17 cellular contexts compared by ENCODE assay signal in genomic region chr2:239874636-239875356, GRCh38.
"Had no signal": no experiment of that assay in that cellular context is flagged by ENCODE, and none has a peak within 500 bp of the region (broad histone marks: within the 10 kb centered on the region; RNA-seq: fewer than 3 reads in every experiment).

No MANE protein-coding gene starts in this region.

- H3K9me3 Mint-ChIP-seq: activated naive CD4-positive, alpha-beta T cell treated with anti-CD3 and anti-CD28 coated beads, Interleukin-2, amount 50 U/mL, for 24 hours; neural crest cell; stimulated activated effector memory CD8-positive, alpha-beta T cell treated with anti-CD3 and anti-CD28 coated beads, Interleukin-12 subunit alpha, Interleukin-12 subunit beta, amount 100 ng/mL, for 72 hours had no signal

- DNase-seq: activated CD4-positive, alpha-beta T cell treated with anti-CD3 and anti-CD28 coated beads for 48 hours; activated effector memory CD4-positive, alpha-beta T cell treated with Interleukin-2 at 50 U/mL for 16 hours; amniotic stem cell; body of pancreas; central memory CD4-positive, alpha-beta T cell; cortex of kidney; effector CD8-positive, alpha-beta T cell; foreskin keratinocyte; mammary epithelial cell; ovary; SJCRH30; stimulated activated CD4-positive, alpha-beta T cell treated with anti-CD3 and anti-CD28 coated beads, Interleukin-12 subunit alpha, Interleukin-12 subunit beta, amount 100 ng/mL, for 4 hours; T-helper 17 cell had no signal

- H3K27me3 ChIP-seq: body of pancreas, foreskin keratinocyte, ovary had no signal

- H3K27ac Mint-ChIP-seq: activated naive CD4-positive, alpha-beta T cell treated with anti-CD3 and anti-CD28 coated beads, Interleukin-2, amount 50 U/mL, for 24 hours; stimulated activated effector memory CD8-positive, alpha-beta T cell treated with anti-CD3 and anti-CD28 coated beads, Interleukin-12 subunit alpha, Interleukin-12 subunit beta, amount 100 ng/mL, for 72 hours; T-helper 17 cell had no signal

- H3K4me3 ChIP-seq: body of pancreas, ovary, SJCRH30, tibial artery had no signal

- H3K4me1 Mint-ChIP-seq: activated naive CD4-positive, alpha-beta T cell treated with anti-CD3 and anti-CD28 coated beads, Interleukin-2, amount 50 U/mL, for 24 hours; stimulated activated effector memory CD8-positive, alpha-beta T cell treated with anti-CD3 and anti-CD28 coated beads, Interleukin-12 subunit alpha, Interleukin-12 subunit beta, amount 100 ng/mL, for 72 hours had no signal

- H3K9me3 ChIP-seq: body of pancreas, ovary, SJCRH30, tibial artery had no signal

- H3K36me3 ChIP-seq: ovary, SJCRH30, tibial artery had no signal

- H3K36me3 Mint-ChIP-seq: activated naive CD4-positive, alpha-beta T cell treated with anti-CD3 and anti-CD28 coated beads, Interleukin-2, amount 50 U/mL, for 24 hours; stimulated activated effector memory CD8-positive, alpha-beta T cell treated with anti-CD3 and anti-CD28 coated beads, Interleukin-12 subunit alpha, Interleukin-12 subunit beta, amount 100 ng/mL, for 72 hours had no signal

- H3K4me1 ChIP-seq: body of pancreas, foreskin keratinocyte, SJCRH30, tibial artery had no signal

- H3K27ac ChIP-seq: body of pancreas, foreskin keratinocyte, ovary, SJCRH30, tibial artery had no signal

- H3K4me3 Mint-ChIP-seq: activated naive CD4-positive, alpha-beta T cell treated with anti-CD3 and anti-CD28 coated beads, Interleukin-2, amount 50 U/mL, for 24 hours; neural crest cell; stimulated activated effector memory CD8-positive, alpha-beta T cell treated with anti-CD3 and anti-CD28 coated beads, Interleukin-12 subunit alpha, Interleukin-12 subunit beta, amount 100 ng/mL, for 72 hours; T-helper 17 cell had no signal

- ATAC-seq: body of pancreas; foreskin keratinocyte; stimulated activated effector memory CD8-positive, alpha-beta T cell treated with anti-CD3 and anti-CD28 coated beads, Interleukin-12 subunit alpha, Interleukin-12 subunit beta, amount 100 ng/mL, for 72 hours; T-helper 17 cell had no signal
